12 cellular contexts compared by ENCODE assay signal in genomic region chr6:169019727-169020491, GRCh38.
DNase-seq lines count a peak whose midpoint lies in the region; ATAC-seq and TF ChIP-seq lines count a peak whose summit lies in the region.
"Had no signal": no experiment of that assay in that cellular context is flagged by ENCODE, and none has a peak within 500 bp of the region (broad histone marks: within the 10 kb centered on the region; RNA-seq: fewer than 3 reads in every experiment).

No MANE protein-coding gene starts in this region.

- H3K9me3 ChIP-seq in breast epithelium (peaks cover 5 to 9% of the 10 kb centered on the region in 2 donors), esophagus squamous epithelium (peaks cover 0 to 8% (median 6%) of the 10 kb centered on the region in 3 donors), thoracic aorta (peaks cover 10% of the 10 kb centered on the region), tibial artery (peaks cover 3 to 15% (median 5%) of the 10 kb centered on the region in 3 donors)

- no peaks in the 10 kb centered on the region for H3K36me3 Mint-ChIP-seq in MCF 10A (ENCODE audit: insufficient read depth, unreplicated experiment)

- BruUV-seq in MCF 10A (replicated peaks; lab: Mats Ljungman, UMichigan): no TSS peak

- H3K27ac Mint-ChIP-seq in MCF 10A (ENCODE audit: low read depth, unreplicated experiment): no peak overlapping the region
- H3K27ac Mint-ChIP-seq: activated naive CD4-positive, alpha-beta T cell treated with anti-CD3 and anti-CD28 coated beads, Interleukin-2, amount 50 U/mL, for 24 hours had no signal

- peak; percentile 15 for TF ChIP-seq CTCF in MCF 10A (IDR thresholded peaks at IDR 0.05; ENCODE audit: unreplicated experiment)
- no peak for TF ChIP-seq CTCF in breast epithelium (IDR thresholded peaks at IDR 0.05)
- TF ChIP-seq CTCF in esophagus squamous epithelium (IDR thresholded peaks at IDR 0.05): peak in 1 of 6 experiments; percentile 30
- no peak for TF ChIP-seq CTCF in thoracic aorta (IDR thresholded peaks at IDR 0.05)
- no peak for TF ChIP-seq CTCF in tibial artery (IDR thresholded peaks at IDR 0.05)

- H3K27me3 ChIP-seq in breast epithelium (no peaks in the 10 kb centered on the region), esophagus squamous epithelium (no peaks in the 10 kb centered on the region), thoracic aorta (replicated peaks; ENCODE audit: insufficient read depth) (no peaks in the 10 kb centered on the region), tibial artery (no peaks in the 10 kb centered on the region)

- H3K27ac ChIP-seq in breast epithelium (no peak overlapping the region), esophagus squamous epithelium (peak overlapping the region in 3 of 4 donors; percentile 27 to 67 (median 47)), thoracic aorta (no peak overlapping the region), tibial artery (no peak overlapping the region)

- intact Hi-C loops in MCF 10A (cut with micrococcal nuclease): no loop called here
- intact Hi-C loops in breast epithelium (cut with DNase I; ENCODE audit: low total_unique reads): no loop called here
- intact Hi-C loops in esophagus squamous epithelium (cut with DNase I): no loop called here
- intact Hi-C loops in tibial artery (cut with DNase I; ENCODE audit: low total_unique reads): no loop called here

- H3K4me3 ChIP-seq in breast epithelium: no peak overlapping the region
- no peak overlapping the region for H3K4me3 ChIP-seq in esophagus squamous epithelium
- no peak overlapping the region for H3K4me3 ChIP-seq in thoracic aorta
- H3K4me3 ChIP-seq in tibial artery: no peak overlapping the region

- CTCF ChIA-PET in MCF 10A (lab: Yijun Ruan, JAX): interaction anchor here (0.6 to 0.7 kb wide), 2 partner anchors 16 to 116 kb away, joined by 4 to 5 read pairs; no protein-coding TSS in a partner anchor

- no peaks in the 10 kb centered on the region for H3K4me1 ChIP-seq in breast epithelium
- peaks cover 0 to 28% (median 9%) of the 10 kb centered on the region in 3 donors for H3K4me1 ChIP-seq in esophagus squamous epithelium
- no peaks in the 10 kb centered on the region for H3K4me1 ChIP-seq in thoracic aorta (ENCODE audit: control insufficient read depth in 1 of 2, low read depth in 2 of 2)
- no peaks in the 10 kb centered on the region for H3K4me1 ChIP-seq in tibial artery

- H3K4me3 Mint-ChIP-seq in MCF 10A (ENCODE audit: unreplicated experiment): no peak overlapping the region
- H3K4me3 Mint-ChIP-seq: activated naive CD4-positive, alpha-beta T cell treated with anti-CD3 and anti-CD28 coated beads, Interleukin-2, amount 50 U/mL, for 24 hours had no signal

- H3K36me3 ChIP-seq in breast epithelium: no peaks in the 10 kb centered on the region
- H3K36me3 ChIP-seq in esophagus squamous epithelium: no peaks in the 10 kb centered on the region
- no peaks in the 10 kb centered on the region for H3K36me3 ChIP-seq in thoracic aorta
- no peaks in the 10 kb centered on the region for H3K36me3 ChIP-seq in tibial artery

- TF ChIP-seq POLR2A in breast epithelium (IDR thresholded peaks at IDR 0.05) (no peak), esophagus squamous epithelium (IDR thresholded peaks at IDR 0.05) (no peak)

- peaks cover 16% of the 10 kb centered on the region for H3K9me3 Mint-ChIP-seq in MCF 10A (ENCODE audit: unreplicated experiment)

- H3K4me1 Mint-ChIP-seq in MCF 10A (ENCODE audit: insufficient read depth, unreplicated experiment): no peaks in the 10 kb centered on the region
- H3K4me1 Mint-ChIP-seq: activated naive CD4-positive, alpha-beta T cell treated with anti-CD3 and anti-CD28 coated beads, Interleukin-2, amount 50 U/mL, for 24 hours had no signal

- ATAC-seq in thoracic aorta (ENCODE audit: insufficient number of reproducible peaks, low FRiP score, low read depth) (peak; percentile 30), HG02840 (IDR thresholded peaks at IDR 0.05; ENCODE audit: low FRiP score, unreplicated experiment) (no peak)

- no peaks in the 10 kb centered on the region for H3K27me3 Mint-ChIP-seq in MCF 10A (ENCODE audit: insufficient read depth, unreplicated experiment)

- DNase-seq in MCF 10A (ENCODE audit: unreplicated experiment): peak; percentile 34
- no peak for DNase-seq in breast epithelium (ENCODE audit: low spot score in 2 of 2)
- DNase-seq in RKO (ENCODE audit: low spot score): peak; percentile 26
- DNase-seq in esophagus squamous epithelium (lab: John Stamatoyannopoulos, UW): no peak
- DNase-seq in thoracic aorta (ENCODE audit: low spot score): no peak
- no peak for DNase-seq in tibial artery
- DNase-seq in NCI-H774 (lab: John Stamatoyannopoulos, UW): no peak
- DNase-seq: head of caudate nucleus, NCI-H2107, T1000 had no signal

- WGBS in esophagus squamous epithelium, 2 donors: 37 to 46% methylated on average over 8 to 9 of the region's 9 CpGs

- POLR2A ChIA-PET in MCF 10A (lab: Yijun Ruan, JAX): interaction anchor here (0.6 kb wide), 1 partner anchor 75 kb away, joined by 3 read pairs; no protein-coding TSS in a partner anchor

Comparison
In these comparisons a context has a peak if more than half of its experiments do, and no peak if none do; other contexts are left out.
1. DNase-seq: peak in MCF 10A (single experiment) and RKO (single experiment); none in breast epithelium (0 of 2), esophagus squamous epithelium (single experiment), thoracic aorta (single experiment), tibial artery (0 of 2) and NCI-H774 (single experiment).
2. H3K27ac ChIP-seq: peak in esophagus squamous epithelium (3 of 4); none in breast epithelium (0 of 2), thoracic aorta (0 of 2) and tibial artery (0 of 2).